In the genomic region with DNA sequence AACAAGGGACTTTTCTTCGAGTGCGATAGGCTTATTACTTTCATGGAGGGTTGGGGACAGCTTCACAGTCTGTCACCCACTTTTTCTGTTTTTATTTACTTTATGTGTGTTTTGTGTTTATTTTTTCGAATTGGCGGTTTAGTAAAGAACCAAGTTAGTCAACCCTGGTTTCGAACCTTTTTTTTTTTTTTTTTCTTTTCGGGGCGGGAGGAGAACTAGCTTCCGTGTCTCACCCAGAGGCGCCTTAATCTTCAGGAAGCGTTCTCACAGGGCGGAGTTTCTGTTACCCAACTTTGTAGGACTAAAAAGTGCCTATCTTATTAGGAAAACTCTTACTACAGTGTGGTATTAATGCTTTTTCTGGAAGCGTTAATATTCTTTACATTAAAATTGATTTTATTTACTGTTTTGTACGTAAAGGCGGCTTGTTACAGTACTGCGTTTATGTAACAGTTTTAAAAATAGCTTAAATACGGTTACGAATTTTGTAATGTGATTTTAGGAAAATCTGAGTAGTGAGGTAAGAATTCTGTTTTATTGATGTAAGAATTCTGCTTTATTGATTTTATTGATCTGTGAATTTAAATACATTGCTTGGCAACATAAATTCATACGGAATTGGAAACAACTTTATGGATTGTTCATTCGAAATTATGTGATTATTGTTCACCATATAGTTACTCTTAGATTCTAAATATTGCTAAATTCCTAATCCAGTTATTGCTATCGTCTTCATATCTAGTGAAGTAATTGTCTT, we compare ENCODE assay signal across 8 cellular contexts. TPM values are rescaled to one million over a fixed set of nuclear protein-coding genes. Genes with fewer than 3 reads are reported as not detected.
DNase-seq lines count a peak whose midpoint lies in the region; ATAC-seq and TF ChIP-seq lines count a peak whose summit lies in the region.

No MANE protein-coding gene starts in this region.

- peak overlapping the region; percentile 92 to 95 for H3K27ac ChIP-seq in uterus

- H3K4me3 ChIP-seq in uterus: peak overlapping the region; percentile 72 to 82

- peak overlapping the region; percentile 100 for H3K27ac Mint-ChIP-seq in natural killer cell

- no peak for TF ChIP-seq POLR2A in uterus (IDR thresholded peaks at IDR 0.05)

- no peaks in the 10 kb centered on the region for H3K9me3 ChIP-seq in uterus

- peak; percentile 37 to 49 (median 43) for ATAC-seq in natural killer cell

- no peaks in the 10 kb centered on the region for H3K9me3 Mint-ChIP-seq in natural killer cell

- H3K4me1 ChIP-seq in uterus: peaks cover 8 to 15% of the 10 kb centered on the region in 2 donors

- DNase-seq in NCI-H2029 (lab: John Stamatoyannopoulos, UW) (peak; percentile 4), NCI-H2029 treated with DMSO at 0.1 percent for 48 hours (lab: John Stamatoyannopoulos, UW) (no peak), HCEC 1CT (peak; percentile 68), NCI-H1694 treated with DMSO at 0.1 percent for 48 hours (lab: John Stamatoyannopoulos, UW) (peak; percentile 27), fibroblast of gingiva (ENCODE audit: low read depth) (peak; percentile 78), natural killer cell (no peak), uterus (no peak)
- DNase-seq in activated CD4-positive, alpha-beta T cell treated with anti-CD3 and anti-CD28 coated beads, Interleukin-2, amount 50 U/mL, for 1 hour: peak; percentile 27

- H3K36me3 Mint-ChIP-seq in natural killer cell: peaks cover 15% of the 10 kb centered on the region

- peak overlapping the region; percentile 100 for H3K4me3 Mint-ChIP-seq in natural killer cell

- no peaks in the 10 kb centered on the region for H3K36me3 ChIP-seq in uterus

- TF ChIP-seq CTCF in natural killer cell (IDR thresholded peaks at IDR 0.05) (no peak), uterus (IDR thresholded peaks at IDR 0.05) (no peak)

- H3K27me3 Mint-ChIP-seq in natural killer cell (ENCODE audit: low read depth in 2 of 2): no peaks in the 10 kb centered on the region

- intact Hi-C loops in natural killer cell (cut with micrococcal nuclease): loop anchor here (1.0 kb wide), 2 partner anchors 10 to 93 kb away; partner anchors contain the start of gene PSMD11
- intact Hi-C loops in uterus (cut with DNase I; ENCODE audit: low total_unique reads): no loop called here

- no peaks in the 10 kb centered on the region for H3K27me3 ChIP-seq in uterus

- H3K4me1 Mint-ChIP-seq in natural killer cell: peaks cover 40 to 49% of the 10 kb centered on the region in 2 donors

RNA-seq across cellular contexts. Expression of gene ZNF207, which starts 0.9 kb away (rescaled TPM):
- total RNA-seq in natural killer cell (100 to 1,000 TPM; 378 to 444 (median 428) TPM), uterus (100 to 1,000 TPM in 3 of 4 donors, 10 to 100 TPM in 1; 82.1 to 252 (median 210) TPM)

RNA-seq across cellular contexts. Expression of gene C17orf75, which starts 8.9 kb away (rescaled TPM):
- 10 to 100 TPM; 12.7 to 18.8 (median 13.3) TPM for total RNA-seq in natural killer cell
- total RNA-seq in uterus: 10 to 100 TPM; 11.8 to 40.9 (median 18.0) TPM

Comparison
In these comparisons a context has a peak if more than half of its experiments do, and no peak if none do; other contexts are left out.
1. DNase-seq: peak in NCI-H2029 (single experiment), HCEC 1CT (single experiment), NCI-H1694 treated with DMSO at 0.1 percent for 48 hours (single experiment), activated CD4-positive, alpha-beta T cell treated with anti-CD3 and anti-CD28 coated beads, Interleukin-2, amount 50 U/mL, for 1 hour (single experiment) and fibroblast of gingiva (single experiment); none in NCI-H2029 treated with DMSO at 0.1 percent for 48 hours (single experiment), natural killer cell (single experiment) and uterus (0 of 2).